In genomic region chr1:230985711-230986110, GRCh38 we compare ENCODE assay signal across 22 cellular contexts. TPM values are rescaled to one million over a fixed set of nuclear protein-coding genes. Genes with fewer than 3 reads are reported as not detected.
DNase-seq lines count a peak whose midpoint lies in the region; ATAC-seq and TF ChIP-seq lines count a peak whose summit lies in the region.
"Had no signal": no experiment of that assay in that cellular context is flagged by ENCODE, and none has a peak within 500 bp of the region (broad histone marks: within the 10 kb centered on the region; RNA-seq: fewer than 3 reads in every experiment).

No MANE protein-coding gene starts in this region.

- CTCF ChIA-PET in activated naive CD4-positive, alpha-beta T cell treated with anti-CD3 and anti-CD28 coated beads for 36 hours (lab: Charles Lee), result no interaction called here

- H3K27ac ChIP-seq in GM23338 (ENCODE audit: low read depth) (no peak overlapping the region), heart left ventricle (no peak overlapping the region), adrenal gland (no peak overlapping the region)
- H3K27ac ChIP-seq: 22Rv1, SJSA1 had no signal

- no peaks in the 10 kb centered on the region for H3K9me2 ChIP-seq in GM23338 (ENCODE audit: insufficient read depth)

- in situ Hi-C loops in ACHN (cut with HindIII; ENCODE audit: low pct_ligation_motif_present, low pct_unique_long_range_greater_than_20kb, low sequenced_read_pairs), result no loop called here

- H2AFZ ChIP-seq in GM23338, result no peak overlapping the region

- no peaks in the 10 kb centered on the region for H3K27me3 Mint-ChIP-seq in GM23338 (ENCODE audit: insufficient read depth, low read depth, poor library complexity)
- no peaks in the 10 kb centered on the region for H3K27me3 Mint-ChIP-seq in activated naive CD4-positive, alpha-beta T cell treated with anti-CD3 and anti-CD28 coated beads for 36 hours (ENCODE audit: low read depth)

- peaks cover 5% of the 10 kb centered on the region; the same call in 2 of the 3 replicates for H3K36me3 Mint-ChIP-seq in GM23338 (ENCODE audit: low read depth)
- peaks cover 19% of the 10 kb centered on the region for H3K36me3 Mint-ChIP-seq in activated naive CD4-positive, alpha-beta T cell treated with anti-CD3 and anti-CD28 coated beads for 36 hours (ENCODE audit: low read depth)

- H3K27ac Mint-ChIP-seq in GM23338, result no peak overlapping the region
- no peak overlapping the region for H3K27ac Mint-ChIP-seq in activated naive CD4-positive, alpha-beta T cell treated with anti-CD3 and anti-CD28 coated beads for 36 hours
- H3K27ac Mint-ChIP-seq: CD14-positive monocyte had no signal

- TF ChIP-seq POLR2A in heart left ventricle (IDR thresholded peaks at IDR 0.05), result no peak
- TF ChIP-seq POLR2A in adrenal gland (IDR thresholded peaks at IDR 0.05), result no peak

- no peaks in the 10 kb centered on the region; the same call in 2 of the 3 replicates for H3K9me3 Mint-ChIP-seq in GM23338
- H3K9me3 Mint-ChIP-seq in activated naive CD4-positive, alpha-beta T cell treated with anti-CD3 and anti-CD28 coated beads for 36 hours, result no peaks in the 10 kb centered on the region
- H3K9me3 Mint-ChIP-seq: CD14-positive monocyte had no signal

- 94 to 98% (median 96%) methylated on average over 6 of the region's 6 CpGs for WGBS in heart left ventricle, 4 donors
- 91 to 99% (median 97%) methylated on average over 6 of the region's 6 CpGs for WGBS in adrenal gland, 4 donors

- DNase-seq in ACHN, result peak; percentile 43
- DNase-seq in GM23338 (ENCODE audit: low spot score), result no peak
- peak; percentile 45 for DNase-seq in epithelial cell of proximal tubule (ENCODE audit: low read depth)
- DNase-seq in left colon, result peak; percentile 79 to 81
- DNase-seq in heart left ventricle, result no peak
- no peak for DNase-seq in activated naive CD4-positive, alpha-beta T cell treated with anti-CD3 and anti-CD28 coated beads for 36 hours
- DNase-seq in adrenal gland, result no peak
- no peak for DNase-seq in GM19240 (ENCODE audit: insufficient read length, low spot score)
- DNase-seq: AML-193; DND-41; GOT3; HCEC 1CT; IMR-90; NCI-H1105; NCI-H2029 treated with DMSO at 0.1 percent for 48 hours; NCI-H226; NCI-H510A treated with DMSO at 0.1 percent for 48 hours; NCI-H774; NK-92 treated with Interleukin-12 subunit alpha and Interleukin-12 subunit beta, amount 100 ng/mL, for 24 hours had no signal

- H3K4me1 ChIP-seq in GM23338 (ENCODE audit: insufficient read depth), result 0 out of 2 replicates have a peak, but pooled peaks cover 13% of the 10 kb centered on the region
- peaks cover 0 to 2% (median 0%) of the 10 kb centered on the region in 12 donors for H3K4me1 ChIP-seq in heart left ventricle
- peaks cover 0 to 10% of the 10 kb centered on the region in 2 donors for H3K4me1 ChIP-seq in adrenal gland (replicated peaks in 1 of 2)

- H3K27me3 ChIP-seq in GM23338 (ENCODE audit: insufficient read depth) (peaks cover 82% of the 10 kb centered on the region), heart left ventricle (no peaks in the 10 kb centered on the region), adrenal gland (no peaks in the 10 kb centered on the region)
- H3K27me3 ChIP-seq: SJSA1 had no signal

- no peaks in the 10 kb centered on the region for H3F3A ChIP-seq in GM23338 (replicated peaks; ENCODE audit: low read depth)

- peaks cover 22% of the 10 kb centered on the region for H3K4me1 Mint-ChIP-seq in GM23338
- H3K4me1 Mint-ChIP-seq in activated naive CD4-positive, alpha-beta T cell treated with anti-CD3 and anti-CD28 coated beads for 36 hours (ENCODE audit: low read depth), result peaks cover 13% of the 10 kb centered on the region
- H3K4me1 Mint-ChIP-seq: CD14-positive monocyte had no signal

- ATAC-seq in GM23338 (peak; percentile 39; the same call in 1 of the 3 replicates), left colon (peak; percentile 79), heart left ventricle (no peak)

- H3K79me2 ChIP-seq in GM23338 (replicated peaks; ENCODE audit: insufficient read depth), result 0 out of 2 replicates have a peak, but pooled peaks cover 3% of the 10 kb centered on the region

- H3K4me3 ChIP-seq in GM23338 (no peak overlapping the region), epithelial cell of proximal tubule (ENCODE audit: low read depth, low read length) (no peak overlapping the region), heart left ventricle (no peak overlapping the region), adrenal gland (no peak overlapping the region)
- H3K4me3 ChIP-seq: SJSA1 had no signal

- no peak overlapping the region for H3K4me2 ChIP-seq in GM23338

- H3K9me3 ChIP-seq in heart left ventricle (no peaks in the 10 kb centered on the region), adrenal gland (replicated peaks in 1 of 3) (no peaks in the 10 kb centered on the region)
- H3K9me3 ChIP-seq: SJSA1 had no signal

- intact Hi-C loops in left colon (cut with DNase I, micrococcal nuclease), result no loop called here
- intact Hi-C loops in heart left ventricle (cut with DNase I), result no loop called here
- intact Hi-C loops in activated naive CD4-positive, alpha-beta T cell treated with anti-CD3 and anti-CD28 coated beads for 36 hours (cut with micrococcal nuclease), result no loop called here
- intact Hi-C loops in adrenal gland (cut with DNase I), result no loop called here

- H3K4me3 Mint-ChIP-seq in GM23338, result no peak overlapping the region
- H3K4me3 Mint-ChIP-seq in activated naive CD4-positive, alpha-beta T cell treated with anti-CD3 and anti-CD28 coated beads for 36 hours, result no peak overlapping the region
- H3K4me3 Mint-ChIP-seq: CD14-positive monocyte had no signal

- no peaks in the 10 kb centered on the region for H3K36me3 ChIP-seq in GM23338 (ENCODE audit: insufficient read depth)
- peaks cover 0 to 52% (median 21%) of the 10 kb centered on the region in 9 donors for H3K36me3 ChIP-seq in heart left ventricle
- H3K36me3 ChIP-seq in adrenal gland (replicated peaks in 1 of 2), result peaks cover 0 to 15% of the 10 kb centered on the region in 2 donors

- no peak for TF ChIP-seq CTCF in GM23338 (conservative IDR thresholded peaks at IDR 0.05; ENCODE audit: low read depth in 2 of 2)
- TF ChIP-seq CTCF in epithelial cell of proximal tubule (conservative IDR thresholded peaks at IDR 0.05; ENCODE audit: low read depth, low read length), result no peak
- no peak for TF ChIP-seq CTCF in heart left ventricle (IDR thresholded peaks at IDR 0.05)
- TF ChIP-seq CTCF in adrenal gland (IDR thresholded peaks at IDR 0.05), result no peak

- H4K20me1 ChIP-seq in GM23338 (replicated peaks; ENCODE audit: insufficient read depth), result peaks cover 82% of the 10 kb centered on the region

TF ChIP-seq in GM23338, 12 proteins besides CTCF, POLR2A, EP300 and RAD21 (continues in another document):
- no peak for TF ChIP-seq JUNB (IDR thresholded peaks at IDR 0.05; ENCODE audit: unreplicated experiment)
- TF ChIP-seq EZH2phosphoT487 (IDR thresholded peaks at IDR 0.05; ENCODE audit: unreplicated experiment), result no peak
- TF ChIP-seq NANOG (IDR thresholded peaks at IDR 0.05; ENCODE audit: borderline replicate concordance), result no peak
- no peak for TF ChIP-seq CREB1 (CRISPR knock-in tag; IDR thresholded peaks at IDR 0.05; ENCODE audit: low read depth)
- TF ChIP-seq POLR2AphosphoS5 (IDR thresholded peaks at IDR 0.05; ENCODE audit: low read depth), result no peak

RNA-seq across cellular contexts. Expression of gene ARV1, which starts 6.8 kb away (rescaled TPM):
- 10.4 and 18.8 TPM in 2 replicates for total RNA-seq in GM23338 (2014; rRNA removed; shearing (Covaris generic))
- polyA plus RNA-seq in GM23338 (2016; fragmentation: Nextera tagmentation; extraction: Ambion mirVana) (20.0 and 22.7 TPM in 2 replicates), heart left ventricle (10 to 100 TPM; 24.5 to 49.7 TPM), adrenal gland (10 to 100 TPM; 39.6 to 81.5 (median 71.2) TPM)
- total RNA-seq in epithelial cell of proximal tubule (6.7 and 16.0 TPM in 2 replicates), left colon (10 to 100 TPM; 23.4 to 29.7 TPM), heart left ventricle (10 to 100 TPM; 16.3 to 24.8 (median 22.0) TPM), adrenal gland (10 to 100 TPM; 20.1 to 40.6 (median 23.2) TPM)
- total RNA-seq in activated naive CD4-positive, alpha-beta T cell treated with anti-CD3 and anti-CD28 coated beads for 36 hours, result 10 to 100 TPM; 14.9 to 17.7 TPM

RNA-seq across cellular contexts. Expression of gene TTC13, which starts 7.0 kb away (rescaled TPM):
- total RNA-seq in GM23338 (2014; rRNA removed; shearing (Covaris generic)), result 9.4 and 13.5 TPM in 2 replicates
- polyA plus RNA-seq in GM23338 (2016; fragmentation: Nextera tagmentation; extraction: Ambion mirVana) (3.8 and 4.9 TPM in 2 replicates), heart left ventricle (1 to 10 TPM; 3.7 to 8.0 TPM), adrenal gland (10 to 100 TPM; 10.6 to 16.5 (median 12.0) TPM)
- total RNA-seq in epithelial cell of proximal tubule (8.5 and 12.2 TPM in 2 replicates), left colon (10 to 100 TPM; 32.2 to 35.7 TPM), heart left ventricle (1 to 10 TPM; 5.8 to 9.6 (median 6.9) TPM), adrenal gland (10 to 100 TPM in 3 of 8 donors, 1 to 10 TPM in 5; 6.6 to 20.7 (median 9.6) TPM)
- 10 to 100 TPM; 10.9 to 13.2 TPM for total RNA-seq in activated naive CD4-positive, alpha-beta T cell treated with anti-CD3 and anti-CD28 coated beads for 36 hours

RNA-seq across cellular contexts. Expression of gene FAM89A, which starts 54.3 kb away (rescaled TPM):
- total RNA-seq in GM23338 (2014; rRNA removed; shearing (Covaris generic)), result 3.2 and 4.9 TPM in 2 replicates
- polyA plus RNA-seq in GM23338 (2016; fragmentation: Nextera tagmentation; extraction: Ambion mirVana), result 3.4 and 3.8 TPM in 2 replicates
- 2.7 and 5.9 TPM in 2 replicates for total RNA-seq in epithelial cell of proximal tubule
- total RNA-seq in left colon, result 1 to 10 TPM; 4.2 to 4.5 TPM
- 10 to 100 TPM in 3 of 9 donors, 1 to 10 TPM in 6; 3.8 to 11.5 (median 7.0) TPM for total RNA-seq in heart left ventricle
- polyA plus RNA-seq in heart left ventricle, result 1 to 10 TPM; 4.2 to 5.5 TPM
- 10 to 100 TPM; 11.0 to 11.1 TPM for total RNA-seq in activated naive CD4-positive, alpha-beta T cell treated with anti-CD3 and anti-CD28 coated beads for 36 hours
- total RNA-seq in adrenal gland, result 10 to 100 TPM; 24.4 to 59.4 (median 36.8) TPM
- polyA plus RNA-seq in adrenal gland, result 10 to 100 TPM; 11.3 to 30.3 (median 13.6) TPM

Comparison
In these comparisons a context has a peak if more than half of its experiments do, and no peak if none do; other contexts are left out.
1. DNase-seq: peak in ACHN (single experiment), epithelial cell of proximal tubule (single experiment) and left colon (2 of 2); none in GM23338 (single experiment), heart left ventricle (0 of 5), activated naive CD4-positive, alpha-beta T cell treated with anti-CD3 and anti-CD28 coated beads for 36 hours (single experiment), adrenal gland (0 of 7) and GM19240 (single experiment).
2. ATAC-seq: peak in GM23338 (single experiment) and left colon (single experiment); none in heart left ventricle (0 of 4).